ENCODE assay signal across 10 cellular contexts in the genomic region with DNA sequence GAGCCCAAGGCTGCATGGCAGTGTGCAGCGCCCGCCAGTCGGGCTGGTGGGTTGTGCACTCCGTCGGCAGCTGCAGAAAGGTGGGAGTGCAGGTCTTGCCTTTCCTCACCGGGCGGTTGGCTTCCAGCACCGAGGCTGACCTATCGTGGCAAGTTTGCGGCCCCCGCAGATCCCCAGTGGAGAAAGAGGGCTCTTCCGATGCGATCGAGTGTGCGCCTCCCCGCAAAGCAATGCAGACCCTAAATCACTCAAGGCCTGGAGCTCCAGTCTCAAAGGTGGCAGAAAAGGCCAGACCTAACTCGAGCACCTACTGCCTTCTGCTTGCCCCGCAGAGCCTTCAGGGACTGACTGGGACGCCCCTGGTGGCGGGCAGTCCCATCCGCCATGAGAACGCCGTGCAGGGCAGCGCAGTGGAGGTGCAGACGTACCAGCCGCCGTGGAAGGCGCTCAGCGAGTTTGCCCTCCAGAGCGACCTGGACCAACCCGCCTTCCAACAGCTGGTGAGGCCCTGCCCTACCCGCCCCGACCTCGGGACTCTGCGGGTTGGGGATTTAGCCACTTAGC. TPM values are rescaled to one million over a fixed set of nuclear protein-coding genes. Genes with fewer than 3 reads are reported as not detected.
DNase-seq lines count a peak whose midpoint lies in the region; ATAC-seq and TF ChIP-seq lines count a peak whose summit lies in the region.
"Had no signal": no experiment of that assay in that cellular context is flagged by ENCODE, and none has a peak within 500 bp of the region (broad histone marks: within the 10 kb centered on the region; RNA-seq: fewer than 3 reads in every experiment).

No MANE protein-coding gene starts in this region.

- peaks cover 91% of the 10 kb centered on the region for H3K27me3 Mint-ChIP-seq in activated naive CD8-positive, alpha-beta T cell treated with anti-CD3 and anti-CD28 coated beads for 36 hours

- no peaks in the 10 kb centered on the region for H3K36me3 Mint-ChIP-seq in activated naive CD8-positive, alpha-beta T cell treated with anti-CD3 and anti-CD28 coated beads for 36 hours

- ATAC-seq in left colon (peak; percentile 53), GM18868 (IDR thresholded peaks at IDR 0.05; ENCODE audit: unreplicated experiment) (no peak), GM19397 (IDR thresholded peaks at IDR 0.05; ENCODE audit: unreplicated experiment) (no peak)
- ATAC-seq: HCT116 had no signal

- no peak overlapping the region for H3K27ac Mint-ChIP-seq in activated naive CD8-positive, alpha-beta T cell treated with anti-CD3 and anti-CD28 coated beads for 36 hours

- peak; percentile 23 for DNase-seq in CD1c-positive myeloid dendritic cell (ENCODE audit: extremely low spot score)
- DNase-seq in HuH-7.5 (ENCODE audit: low spot score) = peak; percentile 37
- peak; percentile 66 for DNase-seq in activated naive CD8-positive, alpha-beta T cell treated with anti-CD3 and anti-CD28 coated beads for 36 hours
- peak; percentile 49 to 62 for DNase-seq in left colon
- no peak for DNase-seq in tibial artery
- no peak for DNase-seq in GDM1 (lab: John Stamatoyannopoulos, UW)

- no peak overlapping the region for H3K27ac ChIP-seq in tibial artery
- H3K27ac ChIP-seq: adrenal gland had no signal

- H3K4me1 ChIP-seq in tibial artery = peaks cover 3 to 68% (median 54%) of the 10 kb centered on the region in 4 donors

- intact Hi-C loops in left colon (cut with DNase I, micrococcal nuclease) (no loop called here), tibial artery (cut with DNase I; ENCODE audit: low total_unique reads) (no loop called here)

- peak overlapping the region; percentile 87 for H3K4me3 Mint-ChIP-seq in activated naive CD8-positive, alpha-beta T cell treated with anti-CD3 and anti-CD28 coated beads for 36 hours

- H3K27me3 ChIP-seq in tibial artery = peaks cover 23 to 100% of the 10 kb centered on the region in 2 donors

- no peaks in the 10 kb centered on the region for H3K36me3 ChIP-seq in tibial artery
- H3K36me3 ChIP-seq: adrenal gland had no signal

- peaks cover 51% of the 10 kb centered on the region for H3K4me1 Mint-ChIP-seq in activated naive CD8-positive, alpha-beta T cell treated with anti-CD3 and anti-CD28 coated beads for 36 hours

- H3K4me3 ChIP-seq in tibial artery = peak overlapping the region; percentile 38 to 50

- TF ChIP-seq CTCF in tibial artery (IDR thresholded peaks at IDR 0.05) = no peak

- H3K9me3 ChIP-seq in tibial artery = no peaks in the 10 kb centered on the region
- H3K9me3 ChIP-seq: adrenal gland had no signal

- H3K9me3 Mint-ChIP-seq in activated naive CD8-positive, alpha-beta T cell treated with anti-CD3 and anti-CD28 coated beads for 36 hours = no peaks in the 10 kb centered on the region

RNA-seq across cellular contexts. Expression of a gene that starts 4.3 kb away (rescaled TPM):
- under 1 TPM in 1 of 2 experiments, not detected in 1; 0.22 TPM for total RNA-seq in activated naive CD8-positive, alpha-beta T cell treated with anti-CD3 and anti-CD28 coated beads for 36 hours
- under 1 TPM; 0.24 to 0.95 TPM for total RNA-seq in left colon

RNA-seq across cellular contexts. Expression of a gene that starts 29.6 kb away (rescaled TPM):
- total RNA-seq in activated naive CD8-positive, alpha-beta T cell treated with anti-CD3 and anti-CD28 coated beads for 36 hours = 100 to 1,000 TPM; 166 to 168 TPM
- total RNA-seq in left colon = 100 to 1,000 TPM; 271 to 289 TPM

Comparison
In these comparisons a context has a peak if more than half of its experiments do, and no peak if none do; other contexts are left out.
1. DNase-seq: peak in CD1c-positive myeloid dendritic cell (single experiment), HuH-7.5 (single experiment), activated naive CD8-positive, alpha-beta T cell treated with anti-CD3 and anti-CD28 coated beads for 36 hours (single experiment) and left colon (2 of 2); none in tibial artery (0 of 2) and GDM1 (single experiment).